Comparison of ENCODE assay signal across 23 cellular contexts in genomic region chr14:30547388-30548048, GRCh38.
"Had no signal": no experiment of that assay in that cellular context is flagged by ENCODE, and none has a peak within 500 bp of the region (broad histone marks: within the 10 kb centered on the region; RNA-seq: fewer than 3 reads in every experiment).

No MANE protein-coding gene starts in this region.

- H3K36me3 Mint-ChIP-seq: IgD-negative memory B cell had no signal

- H3K4me1 Mint-ChIP-seq: IgD-negative memory B cell had no signal

- DNase-seq: Kasumi-1, MM.1S, NCI-H1092 treated with DMSO at 0.1 percent for 48 hours, NCI-H1436, NCI-H187, NCI-H2029, NCI-H2081 treated with DMSO at 0.1 percent for 48 hours, NCI-H2171, NCI-H226, NCI-H446, NCI-H510A, NCI-H524 treated with DMSO at 0.1 percent for 48 hours, NCI-H69, NCI-H774, Right ventricle myocardium superior, RPMI8226, SIG-M5 had no signal

- H3K9me3 ChIP-seq: SJSA1 had no signal

- H3K4me2 ChIP-seq: KMS-11 had no signal

- H3K4me3 Mint-ChIP-seq: IgD-negative memory B cell had no signal

- H3K36me3 ChIP-seq: SJSA1 had no signal

- ATAC-seq: K562 had no signal

- H3K4me3 ChIP-seq: K562, SJSA1, SK-N-MC had no signal

- H3K9ac ChIP-seq: KMS-11 had no signal

- FAIRE-seq: K562, RCC 7860 had no signal

- H3K27me3 ChIP-seq: SJSA1 had no signal

- H3K27ac ChIP-seq: KMS-11, SJSA1, SK-N-MC had no signal
